27 cellular contexts compared by ENCODE assay signal in the genomic region with DNA sequence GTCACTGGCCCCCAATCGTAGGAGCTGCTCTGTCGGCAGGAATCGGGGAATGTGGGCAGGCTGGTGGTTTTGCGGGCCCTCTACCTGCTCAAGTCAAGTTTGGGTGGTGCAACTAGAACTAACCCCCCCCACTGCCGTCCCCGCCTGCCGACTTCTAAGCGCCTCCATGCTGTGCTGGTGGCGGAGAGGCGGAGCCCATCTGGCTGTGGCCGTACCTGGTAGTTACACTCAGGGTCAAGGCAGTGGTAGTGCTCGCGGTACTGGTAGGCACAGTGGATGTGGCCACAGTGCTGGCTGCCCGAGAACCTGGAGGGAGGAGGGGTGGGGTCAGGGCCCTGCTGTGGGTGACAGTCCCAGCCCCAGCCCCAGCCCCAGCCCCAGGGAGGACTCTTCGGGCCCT.
"Had no signal": no experiment of that assay in that cellular context is flagged by ENCODE, and none has a peak within 500 bp of the region (broad histone marks: within the 10 kb centered on the region; RNA-seq: fewer than 3 reads in every experiment).

No MANE protein-coding gene starts in this region.

- H3K27me3 ChIP-seq: adrenal gland, SJCRH30 had no signal

- H3K4me3 ChIP-seq: adrenal gland, SJCRH30 had no signal

- H3K4me1 ChIP-seq: adrenal gland, SJCRH30 had no signal

- H3K36me3 ChIP-seq: adrenal gland, SJCRH30 had no signal

- H3K27ac ChIP-seq: KMS-11, SJCRH30, VCaP had no signal

- H3K27me3 Mint-ChIP-seq: activated CD4-positive, alpha-beta T cell treated with anti-CD3 and anti-CD28 coated beads for 36 hours; activated CD8-positive, alpha-beta T cell treated with anti-CD3 and anti-CD28 coated beads for 36 hours; activated naive CD8-positive, alpha-beta T cell treated with anti-CD3 and anti-CD28 coated beads, Interleukin-2, amount 10 ng/mL, durations not matched to agents 7 days and 5 days had no signal

- H3K36me3 Mint-ChIP-seq: activated naive CD8-positive, alpha-beta T cell treated with anti-CD3 and anti-CD28 coated beads, Interleukin-2, amount 10 ng/mL, durations not matched to agents 7 days and 5 days had no signal

- H3K9me3 Mint-ChIP-seq: activated CD8-positive, alpha-beta T cell treated with anti-CD3 and anti-CD28 coated beads for 36 hours; activated naive CD8-positive, alpha-beta T cell treated with anti-CD3 and anti-CD28 coated beads, Interleukin-2, amount 10 ng/mL, durations not matched to agents 7 days and 5 days had no signal

- H3K27ac Mint-ChIP-seq: activated CD4-positive, alpha-beta T cell treated with anti-CD3 and anti-CD28 coated beads for 36 hours; activated CD8-positive, alpha-beta T cell treated with anti-CD3 and anti-CD28 coated beads for 36 hours; activated naive CD8-positive, alpha-beta T cell treated with anti-CD3 and anti-CD28 coated beads, Interleukin-2, amount 10 ng/mL, durations not matched to agents 7 days and 5 days had no signal

- DNase-seq: activated CD4-positive, alpha-beta T cell treated with anti-CD3 and anti-CD28 coated beads for 36 hours; activated CD4-positive, alpha-beta T cell treated with anti-CD3 and anti-CD28 coated beads, Interleukin-2, amount 50 U/mL, for 1 hour; activated CD8-positive, alpha-beta memory T cell treated with anti-CD3 and anti-CD28 coated beads, Interleukin-2, amount 50 U/mL, for 48 hours; activated CD8-positive, alpha-beta T cell treated with anti-CD3 and anti-CD28 coated beads for 36 hours; activated naive CD4-positive, alpha-beta T cell treated with anti-CD3 and anti-CD28 coated beads, Interleukin-2, amount 50 U/mL, for 16 hours; activated naive CD8-positive, alpha-beta T cell treated with anti-CD3 and anti-CD28 coated beads, Interleukin-2, amount 10 ng/mL, durations not matched to agents 7 days and 5 days; activated T-cell treated with anti-CD3 and anti-CD28 coated beads, Interleukin-2, amount 50 U/mL, for 1 hour; anterior cingulate cortex; MV-4-11; NCI-H1092 treated with DMSO at 0.1 percent for 48 hours; NCI-H1436; NCI-H1694 treated with DMSO at 0.1 percent for 48 hours; NCI-H2029 treated with DMSO at 0.1 percent for 48 hours; NCI-H345; NCI-H510A; NCI-H526 treated with DMSO at 0.1 percent for 48 hours; NCI-H82; OCI-M1; Right ventricle myocardium superior; RPMI8226; T-helper 1 cell had no signal

- H3K9me3 ChIP-seq: adrenal gland, SJCRH30, SK-N-SH had no signal

- H3K9ac ChIP-seq: KMS-11, SK-N-SH had no signal

- ATAC-seq: activated CD4-positive, alpha-beta T cell treated with anti-CD3 and anti-CD28 coated beads for 36 hours; activated CD8-positive, alpha-beta T cell treated with anti-CD3 and anti-CD28 coated beads for 36 hours; Panc1 had no signal

- H3K4me1 Mint-ChIP-seq: activated CD4-positive, alpha-beta T cell treated with anti-CD3 and anti-CD28 coated beads for 36 hours; activated naive CD8-positive, alpha-beta T cell treated with anti-CD3 and anti-CD28 coated beads, Interleukin-2, amount 10 ng/mL, durations not matched to agents 7 days and 5 days had no signal

- H3K4me3 Mint-ChIP-seq: activated CD4-positive, alpha-beta T cell treated with anti-CD3 and anti-CD28 coated beads for 36 hours; activated CD8-positive, alpha-beta T cell treated with anti-CD3 and anti-CD28 coated beads for 36 hours; activated naive CD8-positive, alpha-beta T cell treated with anti-CD3 and anti-CD28 coated beads, Interleukin-2, amount 10 ng/mL, durations not matched to agents 7 days and 5 days had no signal
